Comparison of ENCODE assay signal across 10 cellular contexts in the genomic region with DNA sequence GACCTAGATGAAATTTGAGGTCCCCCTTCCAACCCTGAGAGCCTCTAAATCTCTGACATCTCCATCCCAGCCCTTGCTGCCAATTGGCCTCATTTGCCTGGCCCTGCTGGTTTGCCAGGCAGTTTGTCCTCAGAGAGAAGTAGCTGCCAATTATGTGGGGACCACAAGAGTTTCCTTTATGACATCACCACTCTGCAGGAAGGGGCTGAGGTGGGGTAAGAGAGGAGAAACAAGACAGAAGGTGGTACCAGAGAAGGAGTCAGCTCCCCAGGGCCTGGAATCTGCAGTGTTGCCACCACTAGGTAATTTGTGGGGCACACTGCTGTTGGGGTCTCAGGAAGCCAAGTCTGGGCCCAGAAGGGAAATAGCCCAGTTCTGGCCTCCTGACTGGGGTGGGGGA. TPM values are rescaled to one million over a fixed set of nuclear protein-coding genes. Genes with fewer than 3 reads are reported as not detected.
"Had no signal": no experiment of that assay in that cellular context is flagged by ENCODE, and none has a peak within 500 bp of the region (broad histone marks: within the 10 kb centered on the region; RNA-seq: fewer than 3 reads in every experiment).

No MANE protein-coding gene starts in this region.

RNA-seq across cellular contexts. Expression of gene GOLGA8T, which starts 45.0 kb away (rescaled TPM):
- total RNA-seq: activated naive CD4-positive, alpha-beta T cell treated with anti-CD3 and anti-CD28 coated beads for 36 hours; activated T-cell treated with anti-CD3 and anti-CD28 coated beads, Interleukin-2, amount 50 U/mL, for 4 hours; activated T-helper 1 cell treated with anti-CD3 and anti-CD28 coated beads, Interleukin-12 subunit alpha, Interleukin-12 subunit beta, Interleukin-2, Interleukin-4 antibody, amounts not matched to agents 30 ng/mL and 10 ng/mL and 1 ng/mL, durations not matched to agents 14 hours and 24 hours and 36 hours; activated T-helper 2 cell treated with anti-CD3 and anti-CD28 coated beads, Interferon-gamma antibody, Interleukin-2, Interleukin-4, amounts not matched to agents 10 μg/mL and 5 μg/mL and 100 μg/mL, durations not matched to agents 14 hours and 24 hours and 36 hours; bronchial epithelial cell; dermis blood vessel endothelial cell; endothelial cell of umbilical vein; esophagus squamous epithelium; gastroesophageal sphincter; T-helper 1 cell treated with Interleukin-12 subunit alpha and Interleukin-12 subunit beta and Interleukin-4 antibody, amounts not matched to agents 30 ng/mL and 1 ng/mL, for 36 hours had no signal
